Comparison of ENCODE assay signal across 9 cellular contexts in genomic region chr12:57124259-57124877, GRCh38. TPM values are rescaled to one million over a fixed set of nuclear protein-coding genes. Genes with fewer than 3 reads are reported as not detected.
DNase-seq lines count a peak whose midpoint lies in the region; ATAC-seq and TF ChIP-seq lines count a peak whose summit lies in the region.
"Had no signal": no experiment of that assay in that cellular context is flagged by ENCODE, and none has a peak within 500 bp of the region (broad histone marks: within the 10 kb centered on the region; RNA-seq: fewer than 3 reads in every experiment).

No MANE protein-coding gene starts in this region.

- H2BK5ac ChIP-seq in IMR-90 (ENCODE audit: low read depth, low read length, poor library complexity, severe bottlenecking): no peak overlapping the region

- no peaks in the 10 kb centered on the region for H3K9me3 Mint-ChIP-seq in nephron

- peak overlapping the region in 1 of 3 experiments; percentile 27 for H3K27ac Mint-ChIP-seq in nephron

- peak; percentile 20 for DNase-seq in DMS79 (lab: John Stamatoyannopoulos, UW)
- DNase-seq in IMR-90: peak; percentile 69
- DNase-seq in OCI-LY7 (ENCODE audit: low spot score): peak; percentile 78
- peak; percentile 72 for DNase-seq in activated T-cell treated with anti-CD3 and anti-CD28 coated beads for 24 hours (ENCODE audit: low read depth)
- peak; percentile 82 for DNase-seq in stimulated activated naive CD8-positive, alpha-beta T cell treated with anti-CD3 and anti-CD28 coated beads, Interleukin-15, Interleukin-2, amounts not matched to agents 100 U/mL and 50 U/mL, for 24 hours

- H3K79me1 ChIP-seq in IMR-90 (ENCODE audit: low read depth in 1 of 2, low read length in 2 of 2): peaks cover 0 to 3% of the 10 kb centered on the region in 2 experiments; a peak in 1 of 4 replicates

- no peak overlapping the region for H3K18ac ChIP-seq in IMR-90 (ENCODE audit: low read depth, low read length)

- no TSS peak for BruUV-seq in IMR-90 (replicated peaks; lab: Mats Ljungman, UMichigan)
- BruUV-seq in OCI-LY7 (replicated peaks; lab: Mats Ljungman, UMichigan): no TSS peak

- no peak overlapping the region for H4K5ac ChIP-seq in IMR-90 (ENCODE audit: low read depth, low read length)

- H3K56ac ChIP-seq in IMR-90 (ENCODE audit: extremely low read depth, insufficient read depth, low read length): no peak overlapping the region

- intact Hi-C loops in IMR-90 (cut with micrococcal nuclease) (loop anchor here (2.0 kb wide), 2 partner anchors 50 to 58 kb away; no protein-coding TSS in a partner anchor), OCI-LY7 (cut with micrococcal nuclease; ENCODE audit: unreplicated experiment) (loop anchor here (1.0 kb wide), 1 partner anchor 59 kb away; no protein-coding TSS in a partner anchor)

- H3K4me1 ChIP-seq in IMR-90 (ENCODE audit: control insufficient read depth, insufficient read depth, low read length): no peaks in the 10 kb centered on the region; the same call in none of the 2 replicates
- H3K4me1 ChIP-seq in OCI-LY7 (ENCODE audit: insufficient read depth, low read length, poor library complexity, severe bottlenecking): peaks cover 5% of the 10 kb centered on the region

- H3K4me3 Mint-ChIP-seq in nephron: peak overlapping the region in 2 of 3 experiments; percentile 2 to 46

- H3K4me1 Mint-ChIP-seq in nephron: peaks cover 19% of the 10 kb centered on the region

- no peak for TF ChIP-seq POLR2A in IMR-90 (IDR thresholded peaks at IDR 0.05; ENCODE audit: low read depth, low read length)

- no peaks in the 10 kb centered on the region for H3K9me1 ChIP-seq in IMR-90 (ENCODE audit: insufficient read depth, low read length)

- H2BK20ac ChIP-seq in IMR-90 (ENCODE audit: low read depth, low read length): no peak overlapping the region

- H3K4me3 ChIP-seq in IMR-90 (ENCODE audit: insufficient read depth, low read depth, low read length): no peak overlapping the region
- H3K4me3 ChIP-seq in OCI-LY7 (ENCODE audit: low read depth, low read length, poor library complexity, severe bottlenecking): no peak overlapping the region

- H3K4me2 ChIP-seq in IMR-90 (ENCODE audit: low read depth, low read length) (no peak overlapping the region), OCI-LY7 (ENCODE audit: low read length) (no peak overlapping the region)

- POLR2A ChIA-PET in IMR-90 (lab: Charles Lee; ENCODE audit: unreplicated experiment) (interaction anchor here (0.6 kb wide), 1 partner anchor 184 kb away, joined by 8 read pairs; no protein-coding TSS in a partner anchor), OCI-LY7 (lab: Charles Lee) (interaction anchor here (0.9 kb wide), 1 partner anchor 59 kb away, joined by 3 read pairs; no protein-coding TSS in a partner anchor)

- H3K14ac ChIP-seq in IMR-90 (replicated peaks; ENCODE audit: low read depth, low read length): no peak overlapping the region

- peaks cover 4% of the 10 kb centered on the region for H3K27me3 Mint-ChIP-seq in nephron (ENCODE audit: low read depth)

- no peak overlapping the region for H2AK5ac ChIP-seq in IMR-90 (ENCODE audit: low read depth, low read length)

- H4K8ac ChIP-seq in IMR-90 (ENCODE audit: low read depth in 2 of 2, low read length in 2 of 2): no peak overlapping the region

- ATAC-seq in IMR-90 (ENCODE audit: low read depth): peak; percentile 36
- peak; percentile 57 for ATAC-seq in esophagus mucosa
- ATAC-seq in stimulated activated naive CD8-positive, alpha-beta T cell treated with anti-CD3 and anti-CD28 coated beads, Interleukin-15, Interleukin-2, amounts not matched to agents 100 U/mL and 50 U/mL, for 24 hours: peak; percentile 81
- ATAC-seq in GM18870 (IDR thresholded peaks at IDR 0.05; ENCODE audit: unreplicated experiment): no peak

- H3K9me3 ChIP-seq in IMR-90 (ENCODE audit: control insufficient read depth, insufficient read depth, low read length): no peaks in the 10 kb centered on the region; the same call in 1 of the 2 replicates
- H3K9me3 ChIP-seq in OCI-LY7 (ENCODE audit: low read length): peaks cover 11% of the 10 kb centered on the region; the same call in 1 of the 2 replicates

- peak overlapping the region; percentile 25 for H2AK9ac ChIP-seq in IMR-90 (replicated peaks; ENCODE audit: low read depth, low read length, poor library complexity)

- H4K91ac ChIP-seq in IMR-90 (ENCODE audit: insufficient read depth, low read depth, low read length): no peak overlapping the region

- TF ChIP-seq CTCF in IMR-90 (conservative IDR thresholded peaks at IDR 0.05; ENCODE audit: low read depth, low read length) (peak; percentile 91), OCI-LY7 (conservative IDR thresholded peaks at IDR 0.05; ENCODE audit: low read length) (peak; percentile 98), nephron (IDR thresholded peaks at IDR 0.05; ENCODE audit: unreplicated experiment in 3 of 3) (peak; percentile 94 to 97 (median 94))

- H3K9ac ChIP-seq in IMR-90 (ENCODE audit: low read depth, low read length): no peak overlapping the region

- no peak overlapping the region for H3K4ac ChIP-seq in IMR-90 (ENCODE audit: low read depth, low read length)

- no peaks in the 10 kb centered on the region for H4K20me1 ChIP-seq in IMR-90 (ENCODE audit: insufficient read depth, low read length)
- no peaks in the 10 kb centered on the region for H4K20me1 ChIP-seq in OCI-LY7 (ENCODE audit: insufficient read depth, low read length)

- no peak overlapping the region for H3K27ac ChIP-seq in IMR-90 (ENCODE audit: insufficient read depth, low read length)
- no peak overlapping the region for H3K27ac ChIP-seq in OCI-LY7 (ENCODE audit: low read depth, low read length, poor library complexity, severe bottlenecking)

- in situ Hi-C loops in IMR-90 (cut with MboI; ENCODE audit: low sequenced_read_pairs): loop anchor here (5.0 kb wide), 1 partner anchor 53 kb away; no protein-coding TSS in a partner anchor

- H3K36me3 Mint-ChIP-seq in nephron (ENCODE audit: low read depth): no peaks in the 10 kb centered on the region

- CTCF ChIA-PET in IMR-90 (lab: Yijun Ruan, JAX) (interaction anchor here (0.7 to 2.7 kb wide), 9 partner anchors 8 to 115 kb away, joined by 3 to 13 read pairs (median 5); partner anchors contain the start of gene STAT6), OCI-LY7 (lab: Charles Lee; ENCODE audit: unreplicated experiment) (interaction anchor here (0.6 to 1.9 kb wide), 4 partner anchors 55 to 1744 kb away, joined by 3 to 8 read pairs (median 3); no protein-coding TSS in a partner anchor)

- H2BK120ac ChIP-seq in IMR-90 (ENCODE audit: low read depth, low read length): no peak overlapping the region

- no peak overlapping the region for H2BK15ac ChIP-seq in IMR-90 (ENCODE audit: low read depth, low read length)

- 0% methylated on average over 2 of the region's 10 CpGs; no CpG with 5 or more reads in 1 of the 2 experiments for WGBS in IMR-90 (ENCODE audit: extremely low coverage in 2 of 2, insufficient read length in 1 of 2), 2 experiments

- H3K9me2 ChIP-seq in OCI-LY7 (ENCODE audit: insufficient read depth, low read length): no peaks in the 10 kb centered on the region

- H3K23ac ChIP-seq in IMR-90 (ENCODE audit: low read depth, low read length): no peak overlapping the region

- peak; percentile 90 for TF ChIP-seq RAD21 in IMR-90 (IDR thresholded peaks at IDR 0.05; ENCODE audit: low read length)

- no peaks in the 10 kb centered on the region for H3K36me3 ChIP-seq in IMR-90 (ENCODE audit: control insufficient read depth, insufficient read depth, low read length)
- no peaks in the 10 kb centered on the region for H3K36me3 ChIP-seq in OCI-LY7 (ENCODE audit: insufficient read depth, low read length)

- no peak overlapping the region for H2AFZ ChIP-seq in IMR-90 (replicated peaks; ENCODE audit: low read length, poor library complexity)
- no peak overlapping the region for H2AFZ ChIP-seq in OCI-LY7 (ENCODE audit: low read length)

- dilution Hi-C loops in IMR-90 (cut with HindIII; ENCODE audit: low sequenced_read_pairs, unreplicated experiment): no loop called here

- no peaks in the 10 kb centered on the region for H3K79me2 ChIP-seq in OCI-LY7 (ENCODE audit: insufficient read depth, low read depth, low read length)

- H3K27me3 ChIP-seq in IMR-90 (ENCODE audit: control insufficient read depth, insufficient read depth, low read length): no peaks in the 10 kb centered on the region

TF ChIP-seq in IMR-90, 13 proteins besides CTCF, POLR2A, EP300 and RAD21 (continues in another document):
- TF ChIP-seq BHLHE40 (IDR thresholded peaks at IDR 0.05; ENCODE audit: low read depth, low read length): no peak
- TF ChIP-seq SMC3 (IDR thresholded peaks at IDR 0.05; ENCODE audit: low read depth, low read length): peak; percentile 89
- TF ChIP-seq MAFK (IDR thresholded peaks at IDR 0.05; ENCODE audit: low read depth, low read length): peak; percentile 23; the same call in 1 of the 2 replicates

RNA-seq across cellular contexts. Expression of gene LRP1, which starts 3.9 kb away (rescaled TPM):
- total RNA-seq in IMR-90 (2012; rRNA removed): 73.1 and 75.5 TPM in 2 replicates
- polyA plus RNA-seq in IMR-90 (2012; rRNA removed): 142 and 155 TPM in 2 replicates
- 119 and 250 TPM in 2 replicates for polyA plus RNA-seq in IMR-90 (2012; cell fraction: cytosol; rRNA removed)
- polyA plus RNA-seq in IMR-90 (2012; cell fraction: nucleus; rRNA removed; ENCODE audit: low replicate concordance): 252 and 565 TPM in 2 replicates
- 1.1 and 2.2 TPM in 2 replicates for total RNA-seq in OCI-LY7 (2014; rRNA removed; shearing (Covaris generic))
- total RNA-seq in OCI-LY7 (2022): 2.3 and 4.4 TPM in 2 replicates
- 74.0 TPM for total RNA-seq in esophagus mucosa

RNA-seq across cellular contexts. Expression of gene STAT6, which starts 13.2 kb away (rescaled TPM):
- total RNA-seq in IMR-90 (2012; rRNA removed) (38.9 and 43.4 TPM in 2 replicates), OCI-LY7 (2022) (118 and 128 TPM in 2 replicates), esophagus mucosa (108 TPM)
- polyA plus RNA-seq in IMR-90 (2012; rRNA removed): 88.8 and 96.9 TPM in 2 replicates
- 44.8 and 69.4 TPM in 2 replicates for polyA plus RNA-seq in IMR-90 (2012; cell fraction: cytosol; rRNA removed)
- 334 and 370 TPM in 2 replicates for polyA plus RNA-seq in IMR-90 (2012; cell fraction: nucleus; rRNA removed; ENCODE audit: low replicate concordance)
- 72.3 and 73.6 TPM in 2 replicates for total RNA-seq in OCI-LY7 (2014; rRNA removed; shearing (Covaris generic))

RNA-seq across cellular contexts. Expression of gene LRP1-AS, which starts 23.1 kb away (rescaled TPM):
- not detected in 2 replicates for total RNA-seq in IMR-90 (2012; rRNA removed)
- not detected in 2 replicates for polyA plus RNA-seq in IMR-90 (2012; rRNA removed)
- not detected in 2 replicates for polyA plus RNA-seq in IMR-90 (2012; cell fraction: cytosol; rRNA removed)
- not detected in 2 replicates for polyA plus RNA-seq in IMR-90 (2012; cell fraction: nucleus; rRNA removed; ENCODE audit: low replicate concordance)
- not detected in 2 replicates for total RNA-seq in OCI-LY7 (2014; rRNA removed; shearing (Covaris generic))
- total RNA-seq in OCI-LY7 (2022): not detected in 2 replicates
- not detected for total RNA-seq in esophagus mucosa
- total RNA-seq: T-helper 1 cell treated with Interleukin-12 subunit alpha and Interleukin-12 subunit beta and Interleukin-4 antibody, amounts not matched to agents 30 ng/mL and 1 ng/mL, for 36 hours had no signal

RNA-seq across cellular contexts. Expression of gene NAB2, which starts 35.5 kb away (rescaled TPM):
- total RNA-seq in IMR-90 (2012; rRNA removed) (68.3 and 68.8 TPM in 2 replicates), OCI-LY7 (2022) (4.7 and 6.8 TPM in 2 replicates), esophagus mucosa (13.7 TPM)
- 65.1 and 65.2 TPM in 2 replicates for polyA plus RNA-seq in IMR-90 (2012; rRNA removed)
- 52.2 and 62.3 TPM in 2 replicates for polyA plus RNA-seq in IMR-90 (2012; cell fraction: cytosol; rRNA removed)
- 73.8 and 87.3 TPM in 2 replicates for polyA plus RNA-seq in IMR-90 (2012; cell fraction: nucleus; rRNA removed; ENCODE audit: low replicate concordance)
- total RNA-seq in OCI-LY7 (2014; rRNA removed; shearing (Covaris generic)): 8.5 and 9.6 TPM in 2 replicates

RNA-seq across cellular contexts. Expression of gene NEMP1, which starts 45.8 kb away (rescaled TPM):
- total RNA-seq in IMR-90 (2012; rRNA removed): 10.9 and 14.7 TPM in 2 replicates
- 7.2 and 8.9 TPM in 2 replicates for polyA plus RNA-seq in IMR-90 (2012; rRNA removed)
- polyA plus RNA-seq in IMR-90 (2012; cell fraction: cytosol; rRNA removed): 1.2 and 2.3 TPM in 2 replicates
- 3.6 and 28.5 TPM in 2 replicates for polyA plus RNA-seq in IMR-90 (2012; cell fraction: nucleus; rRNA removed; ENCODE audit: low replicate concordance)
- total RNA-seq in OCI-LY7 (2014; rRNA removed; shearing (Covaris generic)): 39.8 and 45.7 TPM in 2 replicates
- total RNA-seq in OCI-LY7 (2022): 85.2 and 86.3 TPM in 2 replicates
- total RNA-seq in esophagus mucosa: 5.7 TPM

Comparison
In these comparisons a context has a peak if more than half of its experiments do, and no peak if none do; other contexts are left out.
1. DNase-seq: peak in every context shown above with its lines; median percentile 82 in stimulated activated naive CD8-positive, alpha-beta T cell treated with anti-CD3 and anti-CD28 coated beads, Interleukin-15, Interleukin-2, amounts not matched to agents 100 U/mL and 50 U/mL, for 24 hours; 78 in OCI-LY7; 72 in activated T-cell treated with anti-CD3 and anti-CD28 coated beads for 24 hours; 69 in IMR-90; 20 in DMS79.
2. RNA of gene LRP1, which starts 3.9 kb away (total RNA-seq): 74.0 TPM in esophagus mucosa (single experiment) and 73.1 to 75.5 TPM in IMR-90; 1.1 to 4.4 TPM in OCI-LY7; every median in the first group is over 10 times any median in the second.
3. Peak in every context shown above with its lines, with median percentiles within 50 percentile points of each other: CTCF ChIP-seq.